8 cellular contexts compared by ENCODE assay signal in genomic region chr7:100049441-100050291, GRCh38. TPM values are rescaled to one million over a fixed set of nuclear protein-coding genes. Genes with fewer than 3 reads are reported as not detected.
DNase-seq lines count a peak whose midpoint lies in the region; ATAC-seq and TF ChIP-seq lines count a peak whose summit lies in the region.

Gene ZSCAN21 (plus strand): TSS chr7:100049774. CDS start chr7:100057007, 7,233 bp downstream.

- H3K4me1 Mint-ChIP-seq in activated CD4-positive, alpha-beta T cell treated with anti-CD3 and anti-CD28 coated beads, Interleukin-2, amount 10 ng/mL, durations not matched to agents 24 days and 14 days: peaks cover 12% of the 10 kb centered on the region

- peak; percentile 87 for TF ChIP-seq POLR2A in GM18951 (IDR thresholded peaks at IDR 0.05; ENCODE audit: extremely low read depth, insufficient read depth, insufficient read length)

- peak; percentile 26 for TF ChIP-seq CTCF in AG10803 (conservative IDR thresholded peaks at IDR 0.05; ENCODE audit: low read length)
- TF ChIP-seq CTCF in coronary artery (IDR thresholded peaks at IDR 0.05): no peak

- intact Hi-C loops in activated CD4-positive, alpha-beta T cell treated with anti-CD3 and anti-CD28 coated beads, Interleukin-2, amount 10 ng/mL, durations not matched to agents 24 days and 14 days (cut with micrococcal nuclease): loop anchor here (5.0 kb wide), 3 partner anchors 32 to 72 kb away; partner anchors contain the start of genes AZGP1, ZKSCAN1 and ZNF3

- H3K27ac ChIP-seq in coronary artery: peak within 1 kb of the TSS; percentile 95 to 98

- H3K27me3 Mint-ChIP-seq in activated CD4-positive, alpha-beta T cell treated with anti-CD3 and anti-CD28 coated beads, Interleukin-2, amount 10 ng/mL, durations not matched to agents 24 days and 14 days: peaks cover 3% of the 10 kb centered on the region

- H3K4me3 ChIP-seq in AG10803 (ENCODE audit: low read length): peak within 1 kb of the TSS; percentile 97
- peak within 1 kb of the TSS; percentile 84 for H3K4me3 ChIP-seq in coronary artery

- H3K36me3 Mint-ChIP-seq in activated CD4-positive, alpha-beta T cell treated with anti-CD3 and anti-CD28 coated beads, Interleukin-2, amount 10 ng/mL, durations not matched to agents 24 days and 14 days (ENCODE audit: low read depth): peaks cover 2% of the 10 kb centered on the region

- in situ Hi-C loops in GM18951 (cut with MboI; ENCODE audit: low sequenced_read_pairs, unreplicated experiment): no loop called here

- DNase-seq in AG10803 (ENCODE audit: low read depth): peak; percentile 74
- DNase-seq in NCI-H460 (ENCODE audit: extremely low read depth, low read depth): peak; percentile 63
- DNase-seq in activated CD4-positive, alpha-beta T cell treated with anti-CD3 and anti-CD28 coated beads, Interleukin-2, amount 10 ng/mL, durations not matched to agents 24 days and 14 days: peak; percentile 95
- peak; percentile 94 for DNase-seq in coronary artery (ENCODE audit: low spot score)
- peak; percentile 94 for DNase-seq in left kidney (ENCODE audit: low read depth, low spot score)
- peak; percentile 80 for DNase-seq in stimulated activated CD4-positive, alpha-beta T cell treated with anti-CD3 and anti-CD28 coated beads, Interleukin-1b, Interleukin-23, amount 100 ng/mL, for 48 hours

- peak within 1 kb of the TSS; percentile 93 for H3K27ac Mint-ChIP-seq in activated CD4-positive, alpha-beta T cell treated with anti-CD3 and anti-CD28 coated beads, Interleukin-2, amount 10 ng/mL, durations not matched to agents 24 days and 14 days

- H3K4me3 Mint-ChIP-seq in activated CD4-positive, alpha-beta T cell treated with anti-CD3 and anti-CD28 coated beads, Interleukin-2, amount 10 ng/mL, durations not matched to agents 24 days and 14 days: peak within 1 kb of the TSS; percentile 94

- peak; percentile 84 for ATAC-seq in HG03280 (IDR thresholded peaks at IDR 0.05; ENCODE audit: unreplicated experiment)

- no peaks in the 10 kb centered on the region for H3K9me3 Mint-ChIP-seq in activated CD4-positive, alpha-beta T cell treated with anti-CD3 and anti-CD28 coated beads, Interleukin-2, amount 10 ng/mL, durations not matched to agents 24 days and 14 days

RNA-seq across cellular contexts. Expression of gene ZSCAN21, which starts in this region (rescaled TPM):
- total RNA-seq in NCI-H460 (2014; rRNA removed; shearing (Covaris generic)): 12.6 and 13.5 TPM in 2 replicates
- 7.8 and 10.1 TPM in 2 replicates for polyA plus RNA-seq in NCI-H460 (2014; cell fraction: nucleus; rRNA removed)
- 8.0 TPM in 2 replicates for total RNA-seq in activated CD4-positive, alpha-beta T cell treated with anti-CD3 and anti-CD28 coated beads, Interleukin-2, amount 10 ng/mL, durations not matched to agents 24 days and 14 days

Comparison
In these comparisons a context has a peak if more than half of its experiments do, and no peak if none do; other contexts are left out.
1. Peak in every context shown above with its lines: DNase-seq, ATAC-seq, H3K4me3 ChIP-seq and H3K27ac ChIP-seq.